ENCODE assay signal across 18 cellular contexts in genomic region chr12:53101266-53101665, GRCh38. TPM values are rescaled to one million over a fixed set of nuclear protein-coding genes. Genes with fewer than 3 reads are reported as not detected.
"Had no signal": no experiment of that assay in that cellular context is flagged by ENCODE, and none has a peak within 500 bp of the region (broad histone marks: within the 10 kb centered on the region; RNA-seq: fewer than 3 reads in every experiment).

No MANE protein-coding gene starts in this region.

- H3K9me3 Mint-ChIP-seq: activated CD4-positive, alpha-beta T cell treated with anti-CD3 and anti-CD28 coated beads, Interleukin-2, amount 10 ng/mL, durations not matched to agents 24 days and 14 days had no signal

- H3K36me3 ChIP-seq: left lung, upper lobe of right lung had no signal

- DNase-seq: activated CD4-positive, alpha-beta T cell treated with anti-CD3 and anti-CD28 coated beads, Interleukin-2, amount 10 ng/mL, durations not matched to agents 24 days and 14 days; activated CD4-positive, CD25-positive, alpha-beta regulatory T cell; brain microvascular endothelial cell; central memory CD4-positive, alpha-beta T cell; heart right ventricle; midbrain; T1000; testis; upper lobe of right lung had no signal

- H3K4me3 ChIP-seq: heart right ventricle, left lung, right atrium auricular region, skin epidermis, stomach, testis, upper lobe of right lung had no signal

- H3K4me3 Mint-ChIP-seq: activated CD4-positive, alpha-beta T cell treated with anti-CD3 and anti-CD28 coated beads, Interleukin-2, amount 10 ng/mL, durations not matched to agents 24 days and 14 days had no signal

- H3K27me3 ChIP-seq: brain microvascular endothelial cell, esophagus muscularis mucosa, gastroesophageal sphincter, right atrium auricular region, testis, upper lobe of right lung had no signal

- H3K9me3 ChIP-seq: esophagus muscularis mucosa, gastroesophageal sphincter, heart right ventricle, left lung, right atrium auricular region, stomach, testis, upper lobe of right lung had no signal

- H3K27ac ChIP-seq: brain microvascular endothelial cell, left lung, right atrium auricular region, stomach, testis, upper lobe of right lung had no signal

- ATAC-seq: gastroesophageal sphincter, heart right ventricle, left lung, upper lobe of right lung had no signal

- H3K27ac Mint-ChIP-seq: activated CD4-positive, alpha-beta T cell treated with anti-CD3 and anti-CD28 coated beads, Interleukin-2, amount 10 ng/mL, durations not matched to agents 24 days and 14 days had no signal

RNA-seq across cellular contexts. Expression of gene SOAT2, which starts 2.0 kb away (rescaled TPM):
- total RNA-seq: activated CD4-positive, alpha-beta T cell treated with anti-CD3 and anti-CD28 coated beads, Interleukin-2, amount 10 ng/mL, durations not matched to agents 24 days and 14 days; esophagus muscularis mucosa; heart right ventricle; kidney epithelial cell; left lung; lung microvascular endothelial cell; omental fat pad; right atrium auricular region; upper lobe of right lung had no signal

RNA-seq across cellular contexts. Expression of gene IGFBP6, which starts 3.8 kb away (rescaled TPM):
- total RNA-seq: activated CD4-positive, alpha-beta T cell treated with anti-CD3 and anti-CD28 coated beads, Interleukin-2, amount 10 ng/mL, durations not matched to agents 24 days and 14 days had no signal
